23 cellular contexts compared by ENCODE assay signal in the genomic region with DNA sequence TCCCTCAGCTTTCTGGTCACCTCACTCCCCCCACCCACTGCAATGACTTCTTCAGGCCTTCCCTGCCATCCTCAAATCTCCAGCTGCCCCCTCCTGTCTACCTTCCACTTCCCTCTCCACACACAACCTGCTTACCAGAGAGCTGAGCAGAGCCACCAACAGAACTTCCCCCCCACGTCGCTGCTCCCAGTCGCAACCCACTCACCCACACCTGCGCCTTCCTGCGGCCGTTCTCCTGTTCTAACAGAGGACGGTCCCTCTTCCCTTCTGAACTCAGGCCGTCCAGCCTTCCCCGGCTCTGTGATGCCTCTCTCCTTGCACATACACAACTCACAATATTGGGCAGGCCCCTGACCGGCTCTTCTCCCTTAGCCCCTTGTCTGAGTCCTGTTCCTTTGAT. TPM values are rescaled to one million over a fixed set of nuclear protein-coding genes. Genes with fewer than 3 reads are reported as not detected.
DNase-seq lines count a peak whose midpoint lies in the region; ATAC-seq and TF ChIP-seq lines count a peak whose summit lies in the region.
"Had no signal": no experiment of that assay in that cellular context is flagged by ENCODE, and none has a peak within 500 bp of the region (broad histone marks: within the 10 kb centered on the region; RNA-seq: fewer than 3 reads in every experiment).

No MANE protein-coding gene starts in this region.

- DNase-seq in natural killer cell treated with Interleukin-12 subunit alpha and Interleukin-12 subunit beta and Interleukin-15 and Interleukin-18, amount 100 ng/mL, for 72 hours (ENCODE audit: low spot score): peak; percentile 31
- DNase-seq in natural killer cell (no peak), T-cell (no peak), NCI-H2029 (lab: John Stamatoyannopoulos, UW) (no peak)
- DNase-seq in stimulated activated naive B cell treated with anti-CD40 and anti-IgM and Interleukin-4, amounts not matched to agents 10 μg/mL and 1 μg/mL and 100 μg/mL, for 72 hours: no peak
- DNase-seq: activated CD4-positive, alpha-beta T cell treated with anti-CD3 and anti-CD28 coated beads, Interleukin-2, amount 50 U/mL, for 48 hours; activated effector memory CD4-positive, alpha-beta T cell treated with Interleukin-2 at 50 U/mL for 16 hours; Calu3; effector memory CD4-positive, alpha-beta T cell; EL; erythroblast; GM23248; HFFc6; NCI-H187; NCI-H526; right cardiac atrium; SHP77 had no signal

- no peak overlapping the region for H3K4me3 Mint-ChIP-seq in natural killer cell treated with Interleukin-12 subunit alpha and Interleukin-12 subunit beta and Interleukin-15 and Interleukin-18, amount 100 ng/mL, for 72 hours
- H3K4me3 Mint-ChIP-seq in natural killer cell: no peak overlapping the region
- H3K4me3 Mint-ChIP-seq in T-cell: peak overlapping the region in 1 of 3 donors; percentile 67
- no peak overlapping the region for H3K4me3 Mint-ChIP-seq in dendritic cell treated with granulocyte-macrophage colony-stimulating factor and Interleukin-4, amounts not matched to agents 40 ng/mL and 50 ng/mL, for 4 days
- H3K4me3 Mint-ChIP-seq in stimulated activated naive B cell treated with anti-CD40 and anti-IgM and Interleukin-4, amounts not matched to agents 10 μg/mL and 1 μg/mL and 100 μg/mL, for 72 hours: no peak overlapping the region
- H3K4me3 Mint-ChIP-seq: HFFc6, neural crest cell had no signal

- H3K27ac Mint-ChIP-seq in natural killer cell treated with Interleukin-12 subunit alpha and Interleukin-12 subunit beta and Interleukin-15 and Interleukin-18, amount 100 ng/mL, for 72 hours: no peak overlapping the region
- peak overlapping the region in 1 of 2 donors; percentile 14 for H3K27ac Mint-ChIP-seq in natural killer cell
- peak overlapping the region; percentile 37 to 61 for H3K27ac Mint-ChIP-seq in T-cell
- H3K27ac Mint-ChIP-seq in dendritic cell treated with granulocyte-macrophage colony-stimulating factor and Interleukin-4, amounts not matched to agents 40 ng/mL and 50 ng/mL, for 4 days: peak overlapping the region; percentile 23
- H3K27ac Mint-ChIP-seq in stimulated activated naive B cell treated with anti-CD40 and anti-IgM and Interleukin-4, amounts not matched to agents 10 μg/mL and 1 μg/mL and 100 μg/mL, for 72 hours: peak overlapping the region; percentile 14
- H3K27ac Mint-ChIP-seq: HFFc6 had no signal

- no peaks in the 10 kb centered on the region for H3K36me3 Mint-ChIP-seq in natural killer cell treated with Interleukin-12 subunit alpha and Interleukin-12 subunit beta and Interleukin-15 and Interleukin-18, amount 100 ng/mL, for 72 hours
- H3K36me3 Mint-ChIP-seq in natural killer cell (no peaks in the 10 kb centered on the region), T-cell (no peaks in the 10 kb centered on the region)
- H3K36me3 Mint-ChIP-seq in dendritic cell treated with granulocyte-macrophage colony-stimulating factor and Interleukin-4, amounts not matched to agents 40 ng/mL and 50 ng/mL, for 4 days (ENCODE audit: low read depth): no peaks in the 10 kb centered on the region
- H3K36me3 Mint-ChIP-seq in stimulated activated naive B cell treated with anti-CD40 and anti-IgM and Interleukin-4, amounts not matched to agents 10 μg/mL and 1 μg/mL and 100 μg/mL, for 72 hours: peaks cover 6 to 21% of the 10 kb centered on the region in 2 donors

- H3K27me3 Mint-ChIP-seq in natural killer cell treated with Interleukin-12 subunit alpha and Interleukin-12 subunit beta and Interleukin-15 and Interleukin-18, amount 100 ng/mL, for 72 hours: peaks cover 0 to 7% of the 10 kb centered on the region in 2 donors
- H3K27me3 Mint-ChIP-seq in natural killer cell (ENCODE audit: low read depth in 2 of 2): peaks cover 0 to 9% of the 10 kb centered on the region in 2 donors
- H3K27me3 Mint-ChIP-seq in T-cell: no peaks in the 10 kb centered on the region
- H3K27me3 Mint-ChIP-seq in dendritic cell treated with granulocyte-macrophage colony-stimulating factor and Interleukin-4, amounts not matched to agents 40 ng/mL and 50 ng/mL, for 4 days: peaks cover 12% of the 10 kb centered on the region
- H3K27me3 Mint-ChIP-seq in stimulated activated naive B cell treated with anti-CD40 and anti-IgM and Interleukin-4, amounts not matched to agents 10 μg/mL and 1 μg/mL and 100 μg/mL, for 72 hours: no peaks in the 10 kb centered on the region

- POLR2A ChIA-PET in T-cell (lab: Charles Lee): interaction anchor here in 1 of 2 donors (0.8 kb wide), 1 partner anchor 8 kb away, joined by 3 read pairs; no protein-coding TSS in a partner anchor

- intact Hi-C loops in natural killer cell (cut with micrococcal nuclease): no loop called here
- intact Hi-C loops in dendritic cell treated with granulocyte-macrophage colony-stimulating factor and Interleukin-4, amounts not matched to agents 40 ng/mL and 50 ng/mL, for 4 days (cut with micrococcal nuclease): no loop called here

- ATAC-seq in natural killer cell treated with Interleukin-12 subunit alpha and Interleukin-12 subunit beta and Interleukin-15 and Interleukin-18, amount 100 ng/mL, for 72 hours: no peak
- ATAC-seq in natural killer cell: no peak
- ATAC-seq in T-cell (replicated peaks in 1 of 4): peak in 2 of 4 experiments; percentile 45 to 62
- no peak for ATAC-seq in stimulated activated naive B cell treated with anti-CD40 and anti-IgM and Interleukin-4, amounts not matched to agents 10 μg/mL and 1 μg/mL and 100 μg/mL, for 72 hours (replicated peaks)
- no peak for ATAC-seq in GM19455 (IDR thresholded peaks at IDR 0.05; ENCODE audit: unreplicated experiment)
- ATAC-seq in GM21447 (IDR thresholded peaks at IDR 0.05; ENCODE audit: unreplicated experiment): no peak
- ATAC-seq: Panc1, right cardiac atrium had no signal

- H3K9me3 Mint-ChIP-seq in natural killer cell treated with Interleukin-12 subunit alpha and Interleukin-12 subunit beta and Interleukin-15 and Interleukin-18, amount 100 ng/mL, for 72 hours: no peaks in the 10 kb centered on the region
- H3K9me3 Mint-ChIP-seq in natural killer cell: no peaks in the 10 kb centered on the region
- H3K9me3 Mint-ChIP-seq in T-cell: no peaks in the 10 kb centered on the region
- no peaks in the 10 kb centered on the region for H3K9me3 Mint-ChIP-seq in dendritic cell treated with granulocyte-macrophage colony-stimulating factor and Interleukin-4, amounts not matched to agents 40 ng/mL and 50 ng/mL, for 4 days
- H3K9me3 Mint-ChIP-seq in stimulated activated naive B cell treated with anti-CD40 and anti-IgM and Interleukin-4, amounts not matched to agents 10 μg/mL and 1 μg/mL and 100 μg/mL, for 72 hours: no peaks in the 10 kb centered on the region
- H3K9me3 Mint-ChIP-seq: HFFc6, neural crest cell had no signal

- TF ChIP-seq CTCF in natural killer cell (IDR thresholded peaks at IDR 0.05): no peak

- CTCF ChIA-PET in T-cell (lab: Charles Lee): interaction anchor here in 1 of 2 donors (0.5 to 0.7 kb wide), 2 partner anchors 8 to 53 kb away, joined by 3 read pairs; no protein-coding TSS in a partner anchor

- H3K4me1 Mint-ChIP-seq in natural killer cell treated with Interleukin-12 subunit alpha and Interleukin-12 subunit beta and Interleukin-15 and Interleukin-18, amount 100 ng/mL, for 72 hours (ENCODE audit: low read depth in 2 of 2): peaks cover 5 to 6% of the 10 kb centered on the region in 2 donors
- peaks cover 2 to 3% of the 10 kb centered on the region in 2 donors for H3K4me1 Mint-ChIP-seq in natural killer cell
- peaks cover 57 to 64% (median 63%) of the 10 kb centered on the region in 3 donors for H3K4me1 Mint-ChIP-seq in T-cell
- peaks cover 59% of the 10 kb centered on the region for H3K4me1 Mint-ChIP-seq in dendritic cell treated with granulocyte-macrophage colony-stimulating factor and Interleukin-4, amounts not matched to agents 40 ng/mL and 50 ng/mL, for 4 days (ENCODE audit: low read depth)
- peaks cover 57 to 84% of the 10 kb centered on the region in 2 donors for H3K4me1 Mint-ChIP-seq in stimulated activated naive B cell treated with anti-CD40 and anti-IgM and Interleukin-4, amounts not matched to agents 10 μg/mL and 1 μg/mL and 100 μg/mL, for 72 hours
- H3K4me1 Mint-ChIP-seq: neural crest cell had no signal

RNA-seq across cellular contexts. Expression of gene NLRC5, which starts 13.6 kb away (rescaled TPM):
- total RNA-seq in natural killer cell treated with Interleukin-12 subunit alpha and Interleukin-12 subunit beta and Interleukin-15 and Interleukin-18, amount 100 ng/mL, for 72 hours: 100 to 1,000 TPM; 190 to 316 TPM
- total RNA-seq in natural killer cell: 100 to 1,000 TPM; 320 to 563 (median 535) TPM
- total RNA-seq in T-cell: 100 to 1,000 TPM; 390 to 711 (median 496) TPM

RNA-seq across cellular contexts. Expression of gene CETP, which starts 14.0 kb away (rescaled TPM):
- total RNA-seq in natural killer cell treated with Interleukin-12 subunit alpha and Interleukin-12 subunit beta and Interleukin-15 and Interleukin-18, amount 100 ng/mL, for 72 hours: not detected
- total RNA-seq in natural killer cell: under 1 TPM in 1 of 3 donors, not detected in 2; 0.14 TPM
- under 1 TPM in 3 of 5 donors, not detected in 2; 0.18 to 0.25 (median 0.19) TPM for total RNA-seq in T-cell
- total RNA-seq: Calu3, GM23248, HFFc6, kidney epithelial cell, neural crest cell had no signal

RNA-seq across cellular contexts. Expression of gene HERPUD1, which starts 43.8 kb away (rescaled TPM):
- total RNA-seq in natural killer cell treated with Interleukin-12 subunit alpha and Interleukin-12 subunit beta and Interleukin-15 and Interleukin-18, amount 100 ng/mL, for 72 hours: 100 to 1,000 TPM; 127 to 141 TPM
- total RNA-seq in natural killer cell (100 to 1,000 TPM; 181 to 266 (median 243) TPM), T-cell (100 to 1,000 TPM; 149 to 185 (median 167) TPM)

Comparison
In these comparisons a context has a peak if more than half of its experiments do, and no peak if none do; other contexts are left out.
1. H3K27ac Mint-ChIP-seq: peak in T-cell (2 of 2), dendritic cell treated with granulocyte-macrophage colony-stimulating factor and Interleukin-4, amounts not matched to agents 40 ng/mL and 50 ng/mL, for 4 days (single experiment) and stimulated activated naive B cell treated with anti-CD40 and anti-IgM and Interleukin-4, amounts not matched to agents 10 μg/mL and 1 μg/mL and 100 μg/mL, for 72 hours (single experiment); none in natural killer cell treated with Interleukin-12 subunit alpha and Interleukin-12 subunit beta and Interleukin-15 and Interleukin-18, amount 100 ng/mL, for 72 hours (0 of 2).